In the genomic region with DNA sequence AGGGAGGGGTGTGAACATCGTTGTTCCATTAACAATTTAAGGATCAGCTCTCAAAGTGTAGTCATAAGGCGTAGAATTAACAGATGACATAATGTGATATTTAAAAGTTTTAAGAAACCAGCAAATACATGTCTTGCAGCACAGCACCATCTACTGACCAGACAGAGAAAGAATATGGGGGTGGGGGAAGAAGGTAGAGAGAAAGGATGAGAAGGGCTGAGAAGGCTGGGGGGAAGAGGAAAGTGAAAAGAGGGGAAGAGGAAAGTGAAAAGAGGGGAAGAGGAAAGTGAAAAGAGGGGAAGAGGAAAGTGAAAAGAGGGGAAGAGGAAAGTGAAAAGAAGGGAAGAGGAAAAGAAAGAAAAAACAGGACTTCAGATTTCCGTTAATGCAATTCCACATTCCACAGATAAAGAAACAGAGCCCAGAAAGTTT, we compare ENCODE assay signal across 8 cellular contexts.
DNase-seq lines count a peak whose midpoint lies in the region; ATAC-seq and TF ChIP-seq lines count a peak whose summit lies in the region.

No MANE protein-coding gene starts in this region.

- H3K36me3 ChIP-seq in IMR-90 (ENCODE audit: control insufficient read depth, insufficient read depth, low read length) (no peaks in the 10 kb centered on the region), NT2/D1 (ENCODE audit: insufficient read depth, insufficient read length, low read length) (no peaks in the 10 kb centered on the region)

- H3K14ac ChIP-seq in IMR-90 (replicated peaks; ENCODE audit: low read depth, low read length) = no peak overlapping the region

- TF ChIP-seq CTCF in IMR-90 (conservative IDR thresholded peaks at IDR 0.05; ENCODE audit: low read depth, low read length) = peak; percentile 90

- H2AK5ac ChIP-seq in IMR-90 (ENCODE audit: low read depth, low read length) = no peak overlapping the region

- H2BK5ac ChIP-seq in IMR-90 (ENCODE audit: low read depth, low read length, poor library complexity, severe bottlenecking) = no peak overlapping the region

- H3K9me3 ChIP-seq in IMR-90 (ENCODE audit: control insufficient read depth, insufficient read depth, low read length) (no peaks in the 10 kb centered on the region), NT2/D1 (ENCODE audit: insufficient read depth, low read length) (no peaks in the 10 kb centered on the region)

- no peak overlapping the region for H2BK15ac ChIP-seq in IMR-90 (ENCODE audit: low read depth, low read length)

- CTCF ChIA-PET in IMR-90 (lab: Yijun Ruan, JAX) = interaction anchor here (0.5 to 1.4 kb wide), 15 partner anchors 8 to 1237 kb away, joined by 3 to 7 read pairs (median 3); no protein-coding TSS in a partner anchor

- peak; percentile 86 for TF ChIP-seq RAD21 in IMR-90 (IDR thresholded peaks at IDR 0.05; ENCODE audit: low read length)

- POLR2A ChIA-PET in IMR-90 (lab: Charles Lee; ENCODE audit: unreplicated experiment) = no interaction called here

- no peak overlapping the region for H2AK9ac ChIP-seq in IMR-90 (replicated peaks; ENCODE audit: low read depth, low read length, poor library complexity)

- H2AFZ ChIP-seq in IMR-90 (replicated peaks; ENCODE audit: low read length, poor library complexity) = no peak overlapping the region

- H3K23ac ChIP-seq in IMR-90 (ENCODE audit: low read depth, low read length) = no peak overlapping the region

- H3K9me1 ChIP-seq in IMR-90 (ENCODE audit: insufficient read depth, low read length) = no peaks in the 10 kb centered on the region

- no peaks in the 10 kb centered on the region for H4K20me1 ChIP-seq in IMR-90 (ENCODE audit: insufficient read depth, low read length)

- in situ Hi-C loops in IMR-90 (cut with MboI; ENCODE audit: low sequenced_read_pairs) = loop anchor here (10.0 kb wide), 1 partner anchor 1025 kb away; no protein-coding TSS in a partner anchor

- DNase-seq in NCI-H2107 treated with DMSO at 0.1 percent for 48 hours (lab: John Stamatoyannopoulos, UW; ENCODE audit: unreplicated experiment) (peak; percentile 22), NCI-H2107 (lab: John Stamatoyannopoulos, UW) (no peak), IMR-90 (peak; percentile 70), NT2/D1 (ENCODE audit: low read depth, low spot score) (peak; percentile 30), dermis blood vessel endothelial cell (peak; percentile 82), midbrain (lab: John Stamatoyannopoulos, UW) (peak; percentile 51)

- ATAC-seq in IMR-90 (ENCODE audit: low read depth) = peak; percentile 94
- ATAC-seq in HG02763 (IDR thresholded peaks at IDR 0.05; ENCODE audit: unreplicated experiment) = no peak
- ATAC-seq in GM18519 (IDR thresholded peaks at IDR 0.05; ENCODE audit: low FRiP score, unreplicated experiment) = no peak

- intact Hi-C loops in IMR-90 (cut with micrococcal nuclease) = loop anchor here (1.0 to 5.0 kb wide), 6 partner anchors 573 to 1717 kb away; no protein-coding TSS in a partner anchor

- H2BK20ac ChIP-seq in IMR-90 (ENCODE audit: low read depth, low read length) = no peak overlapping the region

- dilution Hi-C loops in IMR-90 (cut with HindIII; ENCODE audit: low sequenced_read_pairs, unreplicated experiment) = no loop called here

- no peak overlapping the region for H4K91ac ChIP-seq in IMR-90 (ENCODE audit: insufficient read depth, low read depth, low read length)

- H2BK120ac ChIP-seq in IMR-90 (ENCODE audit: low read depth, low read length) = no peak overlapping the region; the same call in 1 of the 2 replicates

- no CpG with 5 or more reads among the region's 3 CpGs for WGBS in IMR-90 (ENCODE audit: extremely low coverage in 2 of 2, insufficient read length in 1 of 2), 2 experiments

- no peak overlapping the region for H3K4me3 ChIP-seq in IMR-90 (ENCODE audit: insufficient read depth, low read depth, low read length)
- H3K4me3 ChIP-seq in NT2/D1 (ENCODE audit: insufficient read length, low read depth) = no peak overlapping the region

- H4K5ac ChIP-seq in IMR-90 (ENCODE audit: low read depth, low read length) = no peak overlapping the region

- no peak overlapping the region for H4K8ac ChIP-seq in IMR-90 (ENCODE audit: low read depth in 2 of 2, low read length in 2 of 2)

- H3K27me3 ChIP-seq in IMR-90 (ENCODE audit: control insufficient read depth, insufficient read depth, low read length) (peaks cover 3% of the 10 kb centered on the region; the same call in 1 of the 2 replicates), NT2/D1 (ENCODE audit: insufficient read depth, insufficient read length) (no peaks in the 10 kb centered on the region)

- H3K18ac ChIP-seq in IMR-90 (ENCODE audit: low read depth, low read length) = no peak overlapping the region

- no peaks in the 10 kb centered on the region for H3K79me1 ChIP-seq in IMR-90 (ENCODE audit: low read depth in 1 of 2, low read length in 2 of 2)

- no peak overlapping the region for H3K27ac ChIP-seq in IMR-90 (ENCODE audit: insufficient read depth, low read length)

- H3K4me2 ChIP-seq in IMR-90 (ENCODE audit: low read depth, low read length) = no peak overlapping the region

- 0 out of 2 replicates have a peak, but pooled peaks have one; percentile 28 for TF ChIP-seq POLR2A in IMR-90 (IDR thresholded peaks at IDR 0.05; ENCODE audit: low read depth, low read length)

- H3K56ac ChIP-seq in IMR-90 (ENCODE audit: extremely low read depth, insufficient read depth, low read length) = no peak overlapping the region

- H3K9ac ChIP-seq in IMR-90 (ENCODE audit: low read depth, low read length) (no peak overlapping the region), NT2/D1 (ENCODE audit: insufficient read length, low read depth) (no peak overlapping the region)

- BruUV-seq in IMR-90 (replicated peaks; lab: Mats Ljungman, UMichigan) = no TSS peak

- H3K4ac ChIP-seq in IMR-90 (ENCODE audit: low read depth, low read length) = no peak overlapping the region

- H3K4me1 ChIP-seq in IMR-90 (ENCODE audit: control insufficient read depth, insufficient read depth, low read length) (no peaks in the 10 kb centered on the region; the same call in 1 of the 2 replicates), NT2/D1 (ENCODE audit: insufficient read depth, insufficient read length) (no peaks in the 10 kb centered on the region)

TF ChIP-seq in IMR-90, 13 proteins besides CTCF, POLR2A, EP300 and RAD21:
- TF ChIP-seq MXI1 (IDR thresholded peaks at IDR 0.05; ENCODE audit: borderline replicate concordance, low read depth, low read length) (no peak), MAZ (IDR thresholded peaks at IDR 0.05; ENCODE audit: borderline replicate concordance, low read depth, low read length) (peak; percentile 67), SMC3 (IDR thresholded peaks at IDR 0.05; ENCODE audit: low read depth, low read length) (peak; percentile 64), BHLHE40 (IDR thresholded peaks at IDR 0.05; ENCODE audit: low read depth, low read length) (no peak)
